1 cellular context compared by ENCODE assay signal in the genomic region with DNA sequence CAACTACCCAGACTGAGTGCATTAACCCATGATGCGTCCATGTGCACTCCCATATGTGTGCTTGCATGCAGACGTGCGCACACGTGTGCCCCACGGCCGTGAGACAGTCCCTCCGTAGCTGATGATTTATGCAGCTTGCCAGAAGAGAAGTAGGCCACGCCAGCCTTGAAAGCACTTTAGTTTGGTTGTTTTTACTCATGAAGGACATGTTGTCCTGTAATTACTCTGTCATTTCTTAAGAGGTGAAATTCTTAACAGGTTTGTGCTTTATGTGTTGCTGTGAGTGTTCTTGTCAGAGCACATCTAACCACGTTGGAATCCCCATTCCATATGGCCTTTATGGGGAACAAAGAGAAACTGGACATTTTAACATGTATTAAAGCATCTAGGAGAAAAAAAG.
A peak's percentile ranks its signal among the peaks of the same experiment; 100 is the strongest.
TF ChIP-seq lines count a peak whose summit lies in the region.

No MANE protein-coding gene starts in this region.

TF ChIP-seq in K562, 482 proteins besides CTCF, POLR2A, EP300 and RAD21:
- no peak for TF ChIP-seq FOXK1 (CRISPR knock-in tag; IDR thresholded peaks at IDR 0.05; ENCODE audit: borderline replicate concordance)
- TF ChIP-seq DIDO1 (tag; IDR thresholded peaks at IDR 0.05; ENCODE audit: low read depth), result no peak
- TF ChIP-seq, protein P1, sequence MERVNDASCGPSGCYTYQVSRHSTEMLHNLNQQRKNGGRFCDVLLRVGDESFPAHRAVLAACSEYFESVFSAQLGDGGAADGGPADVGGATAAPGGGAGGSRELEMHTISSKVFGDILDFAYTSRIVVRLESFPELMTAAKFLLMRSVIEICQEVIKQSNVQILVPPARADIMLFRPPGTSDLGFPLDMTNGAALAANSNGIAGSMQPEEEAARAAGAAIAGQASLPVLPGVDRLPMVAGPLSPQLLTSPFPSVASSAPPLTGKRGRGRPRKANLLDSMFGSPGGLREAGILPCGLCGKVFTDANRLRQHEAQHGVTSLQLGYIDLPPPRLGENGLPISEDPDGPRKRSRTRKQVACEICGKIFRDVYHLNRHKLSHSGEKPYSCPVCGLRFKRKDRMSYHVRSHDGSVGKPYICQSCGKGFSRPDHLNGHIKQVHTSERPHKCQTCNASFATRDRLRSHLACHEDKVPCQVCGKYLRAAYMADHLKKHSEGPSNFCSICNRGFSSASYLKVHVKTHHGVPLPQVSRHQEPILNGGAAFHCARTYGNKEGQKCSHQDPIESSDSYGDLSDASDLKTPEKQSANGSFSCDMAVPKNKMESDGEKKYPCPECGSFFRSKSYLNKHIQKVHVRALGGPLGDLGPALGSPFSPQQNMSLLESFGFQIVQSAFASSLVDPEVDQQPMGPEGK (CRISPR knock-in tag; IDR thresholded peaks at IDR 0.05; ENCODE audit: borderline replicate concordance), result no peak
- TF ChIP-seq, protein P2, sequence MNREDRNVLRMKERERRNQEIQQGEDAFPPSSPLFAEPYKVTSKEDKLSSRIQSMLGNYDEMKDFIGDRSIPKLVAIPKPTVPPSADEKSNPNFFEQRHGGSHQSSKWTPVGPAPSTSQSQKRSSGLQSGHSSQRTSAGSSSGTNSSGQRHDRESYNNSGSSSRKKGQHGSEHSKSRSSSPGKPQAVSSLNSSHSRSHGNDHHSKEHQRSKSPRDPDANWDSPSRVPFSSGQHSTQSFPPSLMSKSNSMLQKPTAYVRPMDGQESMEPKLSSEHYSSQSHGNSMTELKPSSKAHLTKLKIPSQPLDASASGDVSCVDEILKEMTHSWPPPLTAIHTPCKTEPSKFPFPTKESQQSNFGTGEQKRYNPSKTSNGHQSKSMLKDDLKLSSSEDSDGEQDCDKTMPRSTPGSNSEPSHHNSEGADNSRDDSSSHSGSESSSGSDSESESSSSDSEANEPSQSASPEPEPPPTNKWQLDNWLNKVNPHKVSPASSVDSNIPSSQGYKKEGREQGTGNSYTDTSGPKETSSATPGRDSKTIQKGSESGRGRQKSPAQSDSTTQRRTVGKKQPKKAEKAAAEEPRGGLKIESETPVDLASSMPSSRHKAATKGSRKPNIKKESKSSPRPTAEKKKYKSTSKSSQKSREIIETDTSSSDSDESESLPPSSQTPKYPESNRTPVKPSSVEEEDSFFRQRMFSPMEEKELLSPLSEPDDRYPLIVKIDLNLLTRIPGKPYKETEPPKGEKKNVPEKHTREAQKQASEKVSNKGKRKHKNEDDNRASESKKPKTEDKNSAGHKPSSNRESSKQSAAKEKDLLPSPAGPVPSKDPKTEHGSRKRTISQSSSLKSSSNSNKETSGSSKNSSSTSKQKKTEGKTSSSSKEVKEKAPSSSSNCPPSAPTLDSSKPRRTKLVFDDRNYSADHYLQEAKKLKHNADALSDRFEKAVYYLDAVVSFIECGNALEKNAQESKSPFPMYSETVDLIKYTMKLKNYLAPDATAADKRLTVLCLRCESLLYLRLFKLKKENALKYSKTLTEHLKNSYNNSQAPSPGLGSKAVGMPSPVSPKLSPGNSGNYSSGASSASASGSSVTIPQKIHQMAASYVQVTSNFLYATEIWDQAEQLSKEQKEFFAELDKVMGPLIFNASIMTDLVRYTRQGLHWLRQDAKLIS (CRISPR knock-in tag; IDR thresholded peaks at IDR 0.05), result no peak
- peak; percentile 39 for TF ChIP-seq MEIS2 (IDR thresholded peaks at IDR 0.05; ENCODE audit: partially characterized antibody)
- TF ChIP-seq, protein P3, sequence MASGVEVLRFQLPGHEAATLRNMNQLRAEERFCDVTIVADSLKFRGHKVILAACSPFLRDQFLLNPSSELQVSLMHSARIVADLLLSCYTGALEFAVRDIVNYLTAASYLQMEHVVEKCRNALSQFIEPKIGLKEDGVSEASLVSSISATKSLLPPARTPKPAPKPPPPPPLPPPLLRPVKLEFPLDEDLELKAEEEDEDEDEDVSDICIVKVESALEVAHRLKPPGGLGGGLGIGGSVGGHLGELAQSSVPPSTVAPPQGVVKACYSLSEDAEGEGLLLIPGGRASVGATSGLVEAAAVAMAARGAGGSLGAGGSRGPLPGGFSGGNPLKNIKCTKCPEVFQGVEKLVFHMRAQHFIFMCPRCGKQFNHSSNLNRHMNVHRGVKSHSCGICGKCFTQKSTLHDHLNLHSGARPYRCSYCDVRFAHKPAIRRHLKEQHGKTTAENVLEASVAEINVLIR (CRISPR knock-in tag; IDR thresholded peaks at IDR 0.05), result no peak
